1 cellular context compared by ENCODE assay signal in the genomic region with DNA sequence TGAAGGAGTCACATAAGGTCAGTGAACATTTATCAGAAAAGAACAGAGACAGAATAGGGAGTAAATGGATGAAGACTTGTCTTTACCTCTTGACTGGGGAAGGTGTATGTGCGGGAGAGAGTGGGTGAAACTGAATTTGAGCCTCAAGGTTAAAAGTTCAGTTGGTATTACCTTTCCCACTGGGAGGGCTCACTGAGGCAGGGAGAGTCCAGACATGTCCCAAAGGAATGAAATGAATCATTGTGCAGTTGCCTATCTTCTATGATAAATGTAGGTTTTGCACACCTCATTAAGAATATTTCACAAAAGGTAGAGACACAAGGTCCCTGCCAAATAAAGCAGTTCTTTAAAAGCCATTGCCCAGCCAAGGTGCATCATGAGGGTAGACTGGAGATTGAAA.
TF ChIP-seq lines count a peak whose summit lies in the region.

No MANE protein-coding gene starts in this region.

TF ChIP-seq in H1, 55 proteins besides CTCF, POLR2A, EP300 and RAD21 (continued from another document):
- TF ChIP-seq, protein P1, sequence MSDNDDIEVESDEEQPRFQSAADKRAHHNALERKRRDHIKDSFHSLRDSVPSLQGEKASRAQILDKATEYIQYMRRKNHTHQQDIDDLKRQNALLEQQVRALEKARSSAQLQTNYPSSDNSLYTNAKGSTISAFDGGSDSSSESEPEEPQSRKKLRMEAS (IDR thresholded peaks at IDR 0.05): no peak
- TF ChIP-seq HDAC2 (IDR thresholded peaks at IDR 0.05; ENCODE audit: borderline replicate concordance in 1 of 2, low read depth in 2 of 2, low read length in 2 of 2): no peak
- no peak for TF ChIP-seq TAF1 (IDR thresholded peaks at IDR 0.05; ENCODE audit: low read depth, low read length)
